Comparison of ENCODE assay signal across 8 cellular contexts in the genomic region with DNA sequence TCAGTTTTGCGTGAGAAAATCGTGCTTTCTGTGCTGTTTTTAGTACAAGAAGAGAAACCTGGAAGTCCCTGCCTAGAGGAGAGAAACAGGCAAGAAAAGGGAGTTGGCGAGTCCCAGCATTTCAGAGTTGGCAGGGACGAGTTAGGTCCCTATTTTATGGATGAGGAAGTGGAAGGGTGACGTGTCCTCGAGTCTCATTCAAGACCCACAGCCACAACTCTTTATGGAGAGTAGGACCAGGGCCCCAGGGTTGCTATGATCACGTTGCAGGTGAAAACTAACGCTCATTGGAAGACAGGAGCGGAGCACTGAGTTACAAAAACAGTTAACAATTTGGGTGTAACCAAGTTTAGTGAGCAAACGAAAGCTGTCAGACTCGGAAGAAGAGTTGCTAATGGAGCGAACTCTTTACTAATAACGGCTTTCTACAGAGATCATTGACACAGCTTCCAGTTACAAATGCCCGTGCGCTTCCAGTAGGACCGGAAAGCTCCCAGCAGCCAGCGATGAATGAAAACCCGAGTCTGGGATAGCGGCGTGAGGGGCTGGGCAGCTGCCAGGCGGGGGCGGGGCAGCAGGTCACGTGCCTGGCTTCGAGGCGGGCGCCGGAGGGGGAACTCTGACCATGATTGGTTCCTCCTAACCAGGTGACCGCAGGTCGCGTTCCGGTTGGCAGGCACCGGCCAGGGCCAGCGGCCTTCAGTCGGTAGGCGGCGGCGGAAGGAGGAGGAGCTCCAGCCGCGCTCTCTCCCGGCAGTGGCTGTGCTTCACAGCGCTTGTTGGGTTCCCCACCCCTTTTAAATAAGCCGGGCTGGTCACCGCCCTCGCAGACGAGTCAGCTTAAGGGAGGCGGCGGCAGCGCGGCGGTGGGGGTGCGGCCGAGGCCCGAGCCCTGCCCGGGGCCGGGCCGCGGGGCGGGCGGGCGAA. TPM values are rescaled to one million over a fixed set of nuclear protein-coding genes. Genes with fewer than 3 reads are reported as not detected.
DNase-seq lines count a peak whose midpoint lies in the region; ATAC-seq and TF ChIP-seq lines count a peak whose summit lies in the region.

A gene (plus strand): TSS at position 827 of the 927 bp plus-strand sequence. CDS start 257 bp downstream, outside the sequence.

- H3K9me3 ChIP-seq in esophagus muscularis mucosa (no peaks in the 10 kb centered on the region), muscle layer of duodenum (ENCODE audit: control insufficient read depth in 1 of 2, low read length in 2 of 2) (no peaks in the 10 kb centered on the region)

- H3K36me3 ChIP-seq in esophagus muscularis mucosa (no peaks in the 10 kb centered on the region), muscle layer of duodenum (ENCODE audit: control insufficient read depth in 1 of 2, insufficient read depth in 2 of 2, low read length in 2 of 2) (peaks cover 0 to 6% of the 10 kb centered on the region in 2 donors)

- H3K9me3 Mint-ChIP-seq in activated T-cell treated with anti-CD3 and anti-CD28 coated beads, Interleukin-2, amount 50 U/mL, for 72 hours, result no peaks in the 10 kb centered on the region

- H3K4me3 ChIP-seq in esophagus muscularis mucosa (peak within 1 kb of the TSS; percentile 80 to 98 (median 90)), muscle layer of duodenum (ENCODE audit: low read depth in 1 of 2, low read length in 2 of 2) (peak within 1 kb of the TSS; percentile 93 to 94)

- peak within 1 kb of the TSS; percentile 99 to 100 for H3K4me3 Mint-ChIP-seq in activated T-cell treated with anti-CD3 and anti-CD28 coated beads, Interleukin-2, amount 50 U/mL, for 72 hours

- peak within 1 kb of the TSS; percentile 91 for H3K27ac Mint-ChIP-seq in activated T-cell treated with anti-CD3 and anti-CD28 coated beads, Interleukin-2, amount 50 U/mL, for 72 hours

- H3K36me3 Mint-ChIP-seq in activated T-cell treated with anti-CD3 and anti-CD28 coated beads, Interleukin-2, amount 50 U/mL, for 72 hours (ENCODE audit: insufficient read depth in 2 of 2), result peaks cover 2 to 5% of the 10 kb centered on the region in 2 donors

- peaks cover 41% of the 10 kb centered on the region for H3K4me1 Mint-ChIP-seq in activated T-cell treated with anti-CD3 and anti-CD28 coated beads, Interleukin-2, amount 50 U/mL, for 72 hours (ENCODE audit: low read depth)

- H3K27me3 ChIP-seq in esophagus muscularis mucosa (no peaks in the 10 kb centered on the region), muscle layer of duodenum (ENCODE audit: low read depth, low read length) (no peaks in the 10 kb centered on the region)

- H3K27me3 Mint-ChIP-seq in activated T-cell treated with anti-CD3 and anti-CD28 coated beads, Interleukin-2, amount 50 U/mL, for 72 hours (ENCODE audit: low read depth), result no peaks in the 10 kb centered on the region

- 0% methylated on average over 16 of the region's 60 CpGs for WGBS in esophagus muscularis mucosa

- intact Hi-C loops in esophagus muscularis mucosa (cut with DNase I), result loop anchor here (5.0 kb wide), 2 partner anchors 84 to 184 kb away; a partner anchor contains a TSS

- peaks cover 9 to 31% (median 29%) of the 10 kb centered on the region in 4 donors for H3K4me1 ChIP-seq in esophagus muscularis mucosa
- peaks cover 0 to 11% of the 10 kb centered on the region in 2 donors for H3K4me1 ChIP-seq in muscle layer of duodenum (ENCODE audit: control insufficient read depth in 1 of 2, insufficient read depth in 2 of 2, low read length in 2 of 2)

- H3K27ac ChIP-seq in esophagus muscularis mucosa (replicated peaks in 1 of 4), result peak within 1 kb of the TSS; percentile 91 to 97 (median 94)
- H3K27ac ChIP-seq in muscle layer of duodenum (ENCODE audit: low read length), result peak within 1 kb of the TSS; percentile 88

- peak; percentile 98 for DNase-seq in DMS153 treated with DMSO at 0.1 percent for 48 hours (lab: John Stamatoyannopoulos, UW; ENCODE audit: unreplicated experiment)
- DNase-seq in KBM-7, result peak; percentile 98
- DNase-seq in activated T-cell treated with anti-CD3 and anti-CD28 coated beads, Interleukin-2, amount 50 U/mL, for 72 hours, result peak; percentile 98 to 99
- DNase-seq in esophagus muscularis mucosa (ENCODE audit: extremely low spot score), result peak; percentile 99
- peak; percentile 96 to 99 for DNase-seq in stimulated activated CD8-positive, alpha-beta memory T cell treated with anti-CD3 and anti-CD28 coated beads, Interleukin-7, amount 100 ng/mL, for 4 hours (ENCODE audit: low read depth in 2 of 2)

- peak; percentile 53 for TF ChIP-seq POLR2A in esophagus muscularis mucosa (IDR thresholded peaks at IDR 0.05; ENCODE audit: low read depth)

- TF ChIP-seq CTCF in esophagus muscularis mucosa (IDR thresholded peaks at IDR 0.05), result peak in 1 of 3 experiments; percentile 38

- TF ChIP-seq EP300 in esophagus muscularis mucosa (IDR thresholded peaks at IDR 0.05), result no peak

- ATAC-seq in GM21717 (IDR thresholded peaks at IDR 0.05; ENCODE audit: unreplicated experiment), result peak; percentile 98
- ATAC-seq in activated T-cell treated with anti-CD3 and anti-CD28 coated beads, Interleukin-2, amount 50 U/mL, for 72 hours (replicated peaks in 1 of 2), result peak; percentile 97 to 98

- in situ Hi-C loops in KBM-7 (cut with MboI; ENCODE audit: low pct_unique_long_range_greater_than_20kb, low sequenced_read_pairs), result no loop called here

TF ChIP-seq in PFSK-1, 5 proteins besides CTCF, POLR2A, EP300 and RAD21:
- peak; percentile 89 for TF ChIP-seq POLR2AphosphoS5 (IDR thresholded peaks at IDR 0.05; ENCODE audit: low read depth, low read length)
- peak; percentile 28 for TF ChIP-seq FOXP2 (optimal IDR thresholded peaks at IDR 0.05; ENCODE audit: borderline replicate concordance, extremely low read depth, extremely low read length, insufficient read depth)
- TF ChIP-seq TAF1 (IDR thresholded peaks at IDR 0.05; ENCODE audit: borderline replicate concordance, insufficient read depth, low read length), result peak; percentile 83
- peak; percentile 69; the same call in 1 of the 2 replicates for TF ChIP-seq SIN3A (IDR thresholded peaks at IDR 0.05; ENCODE audit: borderline replicate concordance, insufficient read depth, low read length)
- TF ChIP-seq, protein P1, sequence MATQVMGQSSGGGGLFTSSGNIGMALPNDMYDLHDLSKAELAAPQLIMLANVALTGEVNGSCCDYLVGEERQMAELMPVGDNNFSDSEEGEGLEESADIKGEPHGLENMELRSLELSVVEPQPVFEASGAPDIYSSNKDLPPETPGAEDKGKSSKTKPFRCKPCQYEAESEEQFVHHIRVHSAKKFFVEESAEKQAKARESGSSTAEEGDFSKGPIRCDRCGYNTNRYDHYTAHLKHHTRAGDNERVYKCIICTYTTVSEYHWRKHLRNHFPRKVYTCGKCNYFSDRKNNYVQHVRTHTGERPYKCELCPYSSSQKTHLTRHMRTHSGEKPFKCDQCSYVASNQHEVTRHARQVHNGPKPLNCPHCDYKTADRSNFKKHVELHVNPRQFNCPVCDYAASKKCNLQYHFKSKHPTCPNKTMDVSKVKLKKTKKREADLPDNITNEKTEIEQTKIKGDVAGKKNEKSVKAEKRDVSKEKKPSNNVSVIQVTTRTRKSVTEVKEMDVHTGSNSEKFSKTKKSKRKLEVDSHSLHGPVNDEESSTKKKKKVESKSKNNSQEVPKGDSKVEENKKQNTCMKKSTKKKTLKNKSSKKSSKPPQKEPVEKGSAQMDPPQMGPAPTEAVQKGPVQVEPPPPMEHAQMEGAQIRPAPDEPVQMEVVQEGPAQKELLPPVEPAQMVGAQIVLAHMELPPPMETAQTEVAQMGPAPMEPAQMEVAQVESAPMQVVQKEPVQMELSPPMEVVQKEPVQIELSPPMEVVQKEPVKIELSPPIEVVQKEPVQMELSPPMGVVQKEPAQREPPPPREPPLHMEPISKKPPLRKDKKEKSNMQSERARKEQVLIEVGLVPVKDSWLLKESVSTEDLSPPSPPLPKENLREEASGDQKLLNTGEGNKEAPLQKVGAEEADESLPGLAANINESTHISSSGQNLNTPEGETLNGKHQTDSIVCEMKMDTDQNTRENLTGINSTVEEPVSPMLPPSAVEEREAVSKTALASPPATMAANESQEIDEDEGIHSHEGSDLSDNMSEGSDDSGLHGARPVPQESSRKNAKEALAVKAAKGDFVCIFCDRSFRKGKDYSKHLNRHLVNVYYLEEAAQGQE (IDR thresholded peaks at IDR 0.05; ENCODE audit: insufficient read depth in 1 of 2, low read depth in 2 of 2, low read length in 2 of 2), result no peak

RNA-seq across cellular contexts. Expression of the gene that starts here (rescaled TPM):
- 14.2 TPM for polyA plus RNA-seq in PFSK-1 (2012; ENCODE audit: insufficient read length, low read depth)
- total RNA-seq in activated T-cell treated with anti-CD3 and anti-CD28 coated beads, Interleukin-2, amount 50 U/mL, for 72 hours, result 1 to 10 TPM; 5.1 to 7.0 TPM
- 10 to 100 TPM; 13.5 to 17.4 (median 16.2) TPM for total RNA-seq in esophagus muscularis mucosa

Comparison
In these comparisons a context has a peak if more than half of its experiments do, and no peak if none do; other contexts are left out.
1. Peak in every context shown above with its lines: DNase-seq, ATAC-seq, H3K4me3 ChIP-seq and H3K27ac ChIP-seq.